Comparison of ENCODE assay signal across 1 cellular context in the genomic region with DNA sequence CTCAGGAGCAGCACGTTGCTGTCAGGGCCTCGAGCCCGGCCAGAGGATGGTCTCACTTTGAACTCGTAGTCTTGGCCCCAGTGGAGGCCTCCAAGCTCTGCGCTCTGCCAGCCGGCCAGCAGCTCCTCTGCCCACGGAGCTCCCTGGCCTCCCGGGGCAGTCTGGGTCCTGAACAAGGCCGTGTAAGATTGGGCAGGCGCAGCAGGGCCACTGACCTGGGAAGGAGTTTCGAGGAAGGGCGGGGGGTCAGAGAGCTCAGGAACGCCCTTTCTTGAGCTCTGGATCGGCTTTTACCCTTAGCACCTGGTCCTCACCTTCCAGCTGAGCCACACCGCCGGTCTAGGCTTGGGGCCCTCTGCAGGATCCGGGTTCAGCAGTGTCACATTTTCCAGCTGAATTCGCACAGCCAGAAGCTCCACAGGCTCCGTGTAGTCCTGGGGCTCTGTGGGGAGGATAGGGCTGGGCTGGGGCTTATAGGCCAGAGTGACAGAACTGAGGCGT.
TF ChIP-seq lines count a peak whose summit lies in the region.

No MANE protein-coding gene starts in this region.

TF ChIP-seq in GM23338, 12 proteins besides CTCF, POLR2A, EP300 and RAD21:
- TF ChIP-seq, protein P1, sequence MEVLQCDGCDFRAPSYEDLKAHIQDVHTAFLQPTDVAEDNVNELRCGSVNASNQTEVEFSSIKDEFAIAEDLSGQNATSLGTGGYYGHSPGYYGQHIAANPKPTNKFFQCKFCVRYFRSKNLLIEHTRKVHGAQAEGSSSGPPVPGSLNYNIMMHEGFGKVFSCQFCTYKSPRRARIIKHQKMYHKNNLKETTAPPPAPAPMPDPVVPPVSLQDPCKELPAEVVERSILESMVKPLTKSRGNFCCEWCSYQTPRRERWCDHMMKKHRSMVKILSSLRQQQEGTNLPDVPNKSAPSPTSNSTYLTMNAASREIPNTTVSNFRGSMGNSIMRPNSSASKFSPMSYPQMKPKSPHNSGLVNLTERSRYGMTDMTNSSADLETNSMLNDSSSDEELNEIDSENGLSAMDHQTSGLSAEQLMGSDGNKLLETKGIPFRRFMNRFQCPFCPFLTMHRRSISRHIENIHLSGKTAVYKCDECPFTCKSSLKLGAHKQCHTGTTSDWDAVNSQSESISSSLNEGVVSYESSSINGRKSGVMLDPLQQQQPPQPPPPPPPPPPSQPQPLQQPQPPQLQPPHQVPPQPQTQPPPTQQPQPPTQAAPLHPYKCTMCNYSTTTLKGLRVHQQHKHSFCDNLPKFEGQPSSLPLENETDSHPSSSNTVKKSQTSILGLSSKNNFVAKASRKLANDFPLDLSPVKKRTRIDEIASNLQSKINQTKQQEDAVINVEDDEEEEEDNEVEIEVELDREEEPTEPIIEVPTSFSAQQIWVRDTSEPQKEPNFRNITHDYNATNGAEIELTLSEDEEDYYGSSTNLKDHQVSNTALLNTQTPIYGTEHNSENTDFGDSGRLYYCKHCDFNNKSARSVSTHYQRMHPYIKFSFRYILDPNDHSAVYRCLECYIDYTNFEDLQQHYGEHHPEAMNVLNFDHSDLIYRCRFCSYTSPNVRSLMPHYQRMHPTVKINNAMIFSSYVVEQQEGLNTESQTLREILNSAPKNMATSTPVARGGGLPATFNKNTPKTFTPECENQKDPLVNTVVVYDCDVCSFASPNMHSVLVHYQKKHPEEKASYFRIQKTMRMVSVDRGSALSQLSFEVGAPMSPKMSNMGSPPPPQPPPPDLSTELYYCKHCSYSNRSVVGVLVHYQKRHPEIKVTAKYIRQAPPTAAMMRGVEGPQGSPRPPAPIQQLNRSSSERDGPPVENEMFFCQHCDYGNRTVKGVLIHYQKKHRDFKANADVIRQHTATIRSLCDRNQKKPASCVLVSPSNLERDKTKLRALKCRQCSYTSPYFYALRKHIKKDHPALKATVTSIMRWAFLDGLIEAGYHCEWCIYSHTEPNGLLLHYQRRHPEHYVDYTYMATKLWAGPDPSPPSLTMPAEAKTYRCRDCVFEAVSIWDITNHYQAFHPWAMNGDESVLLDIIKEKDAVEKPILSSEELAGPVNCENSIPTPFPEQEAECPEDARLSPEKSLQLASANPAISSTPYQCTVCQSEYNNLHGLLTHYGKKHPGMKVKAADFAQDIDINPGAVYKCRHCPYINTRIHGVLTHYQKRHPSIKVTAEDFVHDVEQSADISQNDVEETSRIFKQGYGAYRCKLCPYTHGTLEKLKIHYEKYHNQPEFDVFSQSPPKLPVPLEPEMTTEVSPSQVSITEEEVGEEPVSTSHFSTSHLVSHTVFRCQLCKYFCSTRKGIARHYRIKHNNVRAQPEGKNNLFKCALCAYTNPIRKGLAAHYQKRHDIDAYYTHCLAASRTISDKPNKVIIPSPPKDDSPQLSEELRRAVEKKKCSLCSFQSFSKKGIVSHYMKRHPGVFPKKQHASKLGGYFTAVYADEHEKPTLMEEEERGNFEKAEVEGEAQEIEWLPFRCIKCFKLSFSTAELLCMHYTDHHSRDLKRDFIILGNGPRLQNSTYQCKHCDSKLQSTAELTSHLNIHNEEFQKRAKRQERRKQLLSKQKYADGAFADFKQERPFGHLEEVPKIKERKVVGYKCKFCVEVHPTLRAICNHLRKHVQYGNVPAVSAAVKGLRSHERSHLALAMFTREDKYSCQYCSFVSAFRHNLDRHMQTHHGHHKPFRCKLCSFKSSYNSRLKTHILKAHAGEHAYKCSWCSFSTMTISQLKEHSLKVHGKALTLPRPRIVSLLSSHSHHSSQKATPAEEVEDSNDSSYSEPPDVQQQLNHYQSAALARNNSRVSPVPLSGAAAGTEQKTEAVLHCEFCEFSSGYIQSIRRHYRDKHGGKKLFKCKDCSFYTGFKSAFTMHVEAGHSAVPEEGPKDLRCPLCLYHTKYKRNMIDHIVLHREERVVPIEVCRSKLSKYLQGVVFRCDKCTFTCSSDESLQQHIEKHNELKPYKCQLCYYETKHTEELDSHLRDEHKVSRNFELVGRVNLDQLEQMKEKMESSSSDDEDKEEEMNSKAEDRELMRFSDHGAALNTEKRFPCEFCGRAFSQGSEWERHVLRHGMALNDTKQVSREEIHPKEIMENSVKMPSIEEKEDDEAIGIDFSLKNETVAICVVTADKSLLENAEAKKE (CRISPR knock-in tag; IDR thresholded peaks at IDR 0.05), result no peak
- TF ChIP-seq JUNB (IDR thresholded peaks at IDR 0.05; ENCODE audit: unreplicated experiment), result no peak
- TF ChIP-seq ZNF331 (CRISPR knock-in tag; IDR thresholded peaks at IDR 0.05; ENCODE audit: low read depth), result no peak
- no peak for TF ChIP-seq CREB1 (CRISPR knock-in tag; IDR thresholded peaks at IDR 0.05; ENCODE audit: low read depth)
- TF ChIP-seq ZNF114 (CRISPR knock-in tag; IDR thresholded peaks at IDR 0.05), result no peak
- TF ChIP-seq NANOG (IDR thresholded peaks at IDR 0.05; ENCODE audit: borderline replicate concordance), result no peak
- TF ChIP-seq, protein P2, sequence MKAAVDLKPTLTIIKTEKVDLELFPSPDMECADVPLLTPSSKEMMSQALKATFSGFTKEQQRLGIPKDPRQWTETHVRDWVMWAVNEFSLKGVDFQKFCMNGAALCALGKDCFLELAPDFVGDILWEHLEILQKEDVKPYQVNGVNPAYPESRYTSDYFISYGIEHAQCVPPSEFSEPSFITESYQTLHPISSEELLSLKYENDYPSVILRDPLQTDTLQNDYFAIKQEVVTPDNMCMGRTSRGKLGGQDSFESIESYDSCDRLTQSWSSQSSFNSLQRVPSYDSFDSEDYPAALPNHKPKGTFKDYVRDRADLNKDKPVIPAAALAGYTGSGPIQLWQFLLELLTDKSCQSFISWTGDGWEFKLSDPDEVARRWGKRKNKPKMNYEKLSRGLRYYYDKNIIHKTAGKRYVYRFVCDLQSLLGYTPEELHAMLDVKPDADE (IDR thresholded peaks at IDR 0.05), result no peak
- TF ChIP-seq EZH2phosphoT487 (IDR thresholded peaks at IDR 0.05; ENCODE audit: unreplicated experiment), result no peak
- TF ChIP-seq POLR2AphosphoS5 (IDR thresholded peaks at IDR 0.05; ENCODE audit: low read depth), result no peak
- TF ChIP-seq, protein P3, sequence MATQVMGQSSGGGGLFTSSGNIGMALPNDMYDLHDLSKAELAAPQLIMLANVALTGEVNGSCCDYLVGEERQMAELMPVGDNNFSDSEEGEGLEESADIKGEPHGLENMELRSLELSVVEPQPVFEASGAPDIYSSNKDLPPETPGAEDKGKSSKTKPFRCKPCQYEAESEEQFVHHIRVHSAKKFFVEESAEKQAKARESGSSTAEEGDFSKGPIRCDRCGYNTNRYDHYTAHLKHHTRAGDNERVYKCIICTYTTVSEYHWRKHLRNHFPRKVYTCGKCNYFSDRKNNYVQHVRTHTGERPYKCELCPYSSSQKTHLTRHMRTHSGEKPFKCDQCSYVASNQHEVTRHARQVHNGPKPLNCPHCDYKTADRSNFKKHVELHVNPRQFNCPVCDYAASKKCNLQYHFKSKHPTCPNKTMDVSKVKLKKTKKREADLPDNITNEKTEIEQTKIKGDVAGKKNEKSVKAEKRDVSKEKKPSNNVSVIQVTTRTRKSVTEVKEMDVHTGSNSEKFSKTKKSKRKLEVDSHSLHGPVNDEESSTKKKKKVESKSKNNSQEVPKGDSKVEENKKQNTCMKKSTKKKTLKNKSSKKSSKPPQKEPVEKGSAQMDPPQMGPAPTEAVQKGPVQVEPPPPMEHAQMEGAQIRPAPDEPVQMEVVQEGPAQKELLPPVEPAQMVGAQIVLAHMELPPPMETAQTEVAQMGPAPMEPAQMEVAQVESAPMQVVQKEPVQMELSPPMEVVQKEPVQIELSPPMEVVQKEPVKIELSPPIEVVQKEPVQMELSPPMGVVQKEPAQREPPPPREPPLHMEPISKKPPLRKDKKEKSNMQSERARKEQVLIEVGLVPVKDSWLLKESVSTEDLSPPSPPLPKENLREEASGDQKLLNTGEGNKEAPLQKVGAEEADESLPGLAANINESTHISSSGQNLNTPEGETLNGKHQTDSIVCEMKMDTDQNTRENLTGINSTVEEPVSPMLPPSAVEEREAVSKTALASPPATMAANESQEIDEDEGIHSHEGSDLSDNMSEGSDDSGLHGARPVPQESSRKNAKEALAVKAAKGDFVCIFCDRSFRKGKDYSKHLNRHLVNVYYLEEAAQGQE (IDR thresholded peaks at IDR 0.05; ENCODE audit: unreplicated experiment), result no peak
- TF ChIP-seq EZH2 (IDR thresholded peaks at IDR 0.05; ENCODE audit: low read depth, unreplicated experiment), result no peak
- TF ChIP-seq STAT1 (IDR thresholded peaks at IDR 0.05; ENCODE audit: unreplicated experiment), result no peak
